Comparison of ENCODE assay signal across 23 cellular contexts in genomic region chr6:92701425-92702096, GRCh38.
"Had no signal": no experiment of that assay in that cellular context is flagged by ENCODE, and none has a peak within 500 bp of the region (broad histone marks: within the 10 kb centered on the region; RNA-seq: fewer than 3 reads in every experiment).

No MANE protein-coding gene starts in this region.

- H3K4me1 ChIP-seq: adrenal gland, esophagus muscularis mucosa, tibial artery had no signal

- H3K9me3 ChIP-seq: adrenal gland, esophagus muscularis mucosa, tibial artery had no signal

- H3K27me3 ChIP-seq: adrenal gland, dorsolateral prefrontal cortex, esophagus muscularis mucosa, tibial artery had no signal

- H3K36me3 ChIP-seq: adrenal gland, esophagus muscularis mucosa, tibial artery, WERI-Rb-1 had no signal

- DNase-seq: activated CD4-positive, alpha-beta T cell treated with anti-CD3 and anti-CD28 coated beads for 1 hour; activated CD4-positive, alpha-beta T cell treated with anti-CD3 and anti-CD28 coated beads, Interleukin-2, amount 50 U/mL, for 1 hour; activated CD8-positive, alpha-beta T cell treated with anti-CD3 and anti-CD28 coated beads, Interleukin-2, amount 10 ng/mL, durations not matched to agents 7 days and 5 days; activated gamma-delta T cell treated with Interleukin-2 at 50 U/mL for 16 hours; adrenal gland; central memory CD4-positive, alpha-beta T cell; effector memory CD8-positive, alpha-beta T cell; head of caudate nucleus; hypothalamus; left cardiac atrium; mesendoderm; naive B cell; stimulated activated CD4-positive, alpha-beta T cell treated with anti-CD3 and anti-CD28 coated beads, Interleukin-2, amount 100 ng/mL, for 48 hours; T-helper 1 cell; tibial artery; WERI-Rb-1 had no signal

- ATAC-seq: activated CD8-positive, alpha-beta T cell treated with anti-CD3 and anti-CD28 coated beads, Interleukin-2, amount 10 ng/mL, durations not matched to agents 7 days and 5 days; effector memory CD8-positive, alpha-beta T cell; left cardiac atrium had no signal

- FAIRE-seq: astrocyte, colon, frontal cortex, TTC549, urothelium cell line had no signal

- H3K27ac ChIP-seq: adrenal gland, dorsolateral prefrontal cortex, esophagus muscularis mucosa, tibial artery, WERI-Rb-1 had no signal

- H3K4me3 ChIP-seq: adrenal gland, dorsolateral prefrontal cortex, esophagus muscularis mucosa, tibial artery had no signal
